ENCODE assay signal across 9 cellular contexts in genomic region chrX:69285401-69285871, GRCh38.
DNase-seq lines count a peak whose midpoint lies in the region; ATAC-seq and TF ChIP-seq lines count a peak whose summit lies in the region.
"Had no signal": no experiment of that assay in that cellular context is flagged by ENCODE, and none has a peak within 500 bp of the region (broad histone marks: within the 10 kb centered on the region; RNA-seq: fewer than 3 reads in every experiment).

No MANE protein-coding gene starts in this region.

- no peaks in the 10 kb centered on the region for H3K27me3 ChIP-seq in BE2C

- TF ChIP-seq CTCF in BE2C (IDR thresholded peaks at IDR 0.05; ENCODE audit: low read depth, low read length) (no peak), epithelial cell of proximal tubule (conservative IDR thresholded peaks at IDR 0.05; ENCODE audit: low read depth, low read length) (no peak), nephron (IDR thresholded peaks at IDR 0.05; ENCODE audit: unreplicated experiment in 3 of 3) (no peak)

- H3K4me1 Mint-ChIP-seq in nephron, result peaks cover 43% of the 10 kb centered on the region

- H3K9me3 Mint-ChIP-seq in nephron, result no peaks in the 10 kb centered on the region

- H3K4me3 ChIP-seq in BE2C (ENCODE audit: low read depth, low read length), result peak overlapping the region; percentile 55
- H3K4me3 ChIP-seq in epithelial cell of proximal tubule (ENCODE audit: low read depth, low read length), result peak overlapping the region; percentile 40

- peak overlapping the region; percentile 88 to 91 (median 89) for H3K27ac Mint-ChIP-seq in nephron

- no peaks in the 10 kb centered on the region for H3K36me3 ChIP-seq in BE2C

- H3K9me3 ChIP-seq in BE2C, result no peaks in the 10 kb centered on the region

- no peak for ATAC-seq in HG02938 (IDR thresholded peaks at IDR 0.05; ENCODE audit: unreplicated experiment)

- no peak for DNase-seq in BE2C
- peak; percentile 55 for DNase-seq in NCI-H226
- DNase-seq in epithelial cell of proximal tubule (ENCODE audit: low read depth), result no peak
- no peak for DNase-seq in medulla oblongata (ENCODE audit: extremely low spot score)
- DNase-seq in DMS153 (lab: John Stamatoyannopoulos, UW), result no peak
- no peak for DNase-seq in midbrain (lab: John Stamatoyannopoulos, UW)
- DNase-seq: kidney glomerular epithelial cell had no signal

- no peaks in the 10 kb centered on the region for H3K36me3 Mint-ChIP-seq in nephron (ENCODE audit: low read depth)

- no peaks in the 10 kb centered on the region for H3K4me1 ChIP-seq in BE2C

- peak overlapping the region; percentile 56 to 71 (median 70) for H3K4me3 Mint-ChIP-seq in nephron

- H3K27me3 Mint-ChIP-seq in nephron (ENCODE audit: low read depth), result no peaks in the 10 kb centered on the region
